Comparison of ENCODE assay signal across 1 cellular context in genomic region chr3:49021213-49021812, GRCh38.
TF ChIP-seq lines count a peak whose summit lies in the region.

No MANE protein-coding gene starts in this region.

TF ChIP-seq in GM12878, 131 proteins besides CTCF, POLR2A, EP300 and RAD21 (continued from another document and continues in another):
- TF ChIP-seq BCLAF1 (IDR thresholded peaks at IDR 0.05) = no peak; the same call in 1 of the 2 replicates
- no peak for TF ChIP-seq ZNF384 (IDR thresholded peaks at IDR 0.05; ENCODE audit: borderline replicate concordance, low read depth, low read length)
- peak; percentile 18; the same call in 1 of the 2 replicates for TF ChIP-seq SREBF1 (IDR thresholded peaks at IDR 0.05; ENCODE audit: low read length)
- no peak for TF ChIP-seq ZNF217 (IDR thresholded peaks at IDR 0.05)
- TF ChIP-seq MXI1 (IDR thresholded peaks at IDR 0.05; ENCODE audit: low read depth, low read length) = peak; percentile 55
- no peak for TF ChIP-seq NR2F1 (conservative IDR thresholded peaks at IDR 0.05)
- TF ChIP-seq CREM (IDR thresholded peaks at IDR 0.05; ENCODE audit: low read depth) = peak; percentile 79
- peak; percentile 72 for TF ChIP-seq RELA (IDR thresholded peaks at IDR 0.05; ENCODE audit: borderline replicate concordance, partially characterized antibody)
- 0 out of 2 replicates have a peak, but pooled peaks have one; percentile 14 for TF ChIP-seq TBL1XR1 (IDR thresholded peaks at IDR 0.05; ENCODE audit: low read depth, low read length)
- no peak for TF ChIP-seq CBX5 (IDR thresholded peaks at IDR 0.05; ENCODE audit: low read depth)
- peak in 1 of 2 experiments; percentile 51; a peak in 1 of 3 replicates for TF ChIP-seq EGR1 (IDR thresholded peaks at IDR 0.05; ENCODE audit: borderline replicate concordance in 1 of 2, low read depth in 2 of 2, low read length in 2 of 2)
- TF ChIP-seq ZNF622 (IDR thresholded peaks at IDR 0.05) = no peak
- TF ChIP-seq KAT2A (conservative IDR thresholded peaks at IDR 0.05; ENCODE audit: control insufficient read depth, low read depth, low read length) = no peak
- TF ChIP-seq ZBTB40 (IDR thresholded peaks at IDR 0.05; ENCODE audit: borderline replicate concordance) = no peak
- TF ChIP-seq POU2F2 (IDR thresholded peaks at IDR 0.05; ENCODE audit: borderline replicate concordance, low read depth, low read length) = peak; percentile 98
- TF ChIP-seq LARP7 (IDR thresholded peaks at IDR 0.05) = peak; percentile 63
- TF ChIP-seq ATF2 (IDR thresholded peaks at IDR 0.05; ENCODE audit: low read length) = no peak
- no peak for TF ChIP-seq RAD51 (IDR thresholded peaks at IDR 0.05)
- no peak for TF ChIP-seq MTA2 (IDR thresholded peaks at IDR 0.05; ENCODE audit: low read depth)
- TF ChIP-seq HCFC1 (IDR thresholded peaks at IDR 0.05; ENCODE audit: low read length) = peak; percentile 49; the same call in 1 of the 2 replicates
- TF ChIP-seq, protein P1, sequence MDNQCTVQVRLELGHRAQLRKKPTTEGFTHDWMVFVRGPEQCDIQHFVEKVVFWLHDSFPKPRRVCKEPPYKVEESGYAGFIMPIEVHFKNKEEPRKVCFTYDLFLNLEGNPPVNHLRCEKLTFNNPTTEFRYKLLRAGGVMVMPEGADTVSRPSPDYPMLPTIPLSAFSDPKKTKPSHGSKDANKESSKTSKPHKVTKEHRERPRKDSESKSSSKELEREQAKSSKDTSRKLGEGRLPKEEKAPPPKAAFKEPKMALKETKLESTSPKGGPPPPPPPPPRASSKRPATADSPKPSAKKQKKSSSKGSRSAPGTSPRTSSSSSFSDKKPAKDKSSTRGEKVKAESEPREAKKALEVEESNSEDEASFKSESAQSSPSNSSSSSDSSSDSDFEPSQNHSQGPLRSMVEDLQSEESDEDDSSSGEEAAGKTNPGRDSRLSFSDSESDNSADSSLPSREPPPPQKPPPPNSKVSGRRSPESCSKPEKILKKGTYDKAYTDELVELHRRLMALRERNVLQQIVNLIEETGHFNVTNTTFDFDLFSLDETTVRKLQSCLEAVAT (IDR thresholded peaks at IDR 0.05) = peak; percentile 90
- TF ChIP-seq CHD2 (IDR thresholded peaks at IDR 0.05; ENCODE audit: borderline replicate concordance, low read depth, low read length) = 0 out of 2 replicates have a peak, but pooled peaks have one; percentile 47
- TF ChIP-seq SUPT20H (IDR thresholded peaks at IDR 0.05; ENCODE audit: borderline replicate concordance, control insufficient read depth, low read depth, low read length) = no peak
- TF ChIP-seq, protein P2, sequence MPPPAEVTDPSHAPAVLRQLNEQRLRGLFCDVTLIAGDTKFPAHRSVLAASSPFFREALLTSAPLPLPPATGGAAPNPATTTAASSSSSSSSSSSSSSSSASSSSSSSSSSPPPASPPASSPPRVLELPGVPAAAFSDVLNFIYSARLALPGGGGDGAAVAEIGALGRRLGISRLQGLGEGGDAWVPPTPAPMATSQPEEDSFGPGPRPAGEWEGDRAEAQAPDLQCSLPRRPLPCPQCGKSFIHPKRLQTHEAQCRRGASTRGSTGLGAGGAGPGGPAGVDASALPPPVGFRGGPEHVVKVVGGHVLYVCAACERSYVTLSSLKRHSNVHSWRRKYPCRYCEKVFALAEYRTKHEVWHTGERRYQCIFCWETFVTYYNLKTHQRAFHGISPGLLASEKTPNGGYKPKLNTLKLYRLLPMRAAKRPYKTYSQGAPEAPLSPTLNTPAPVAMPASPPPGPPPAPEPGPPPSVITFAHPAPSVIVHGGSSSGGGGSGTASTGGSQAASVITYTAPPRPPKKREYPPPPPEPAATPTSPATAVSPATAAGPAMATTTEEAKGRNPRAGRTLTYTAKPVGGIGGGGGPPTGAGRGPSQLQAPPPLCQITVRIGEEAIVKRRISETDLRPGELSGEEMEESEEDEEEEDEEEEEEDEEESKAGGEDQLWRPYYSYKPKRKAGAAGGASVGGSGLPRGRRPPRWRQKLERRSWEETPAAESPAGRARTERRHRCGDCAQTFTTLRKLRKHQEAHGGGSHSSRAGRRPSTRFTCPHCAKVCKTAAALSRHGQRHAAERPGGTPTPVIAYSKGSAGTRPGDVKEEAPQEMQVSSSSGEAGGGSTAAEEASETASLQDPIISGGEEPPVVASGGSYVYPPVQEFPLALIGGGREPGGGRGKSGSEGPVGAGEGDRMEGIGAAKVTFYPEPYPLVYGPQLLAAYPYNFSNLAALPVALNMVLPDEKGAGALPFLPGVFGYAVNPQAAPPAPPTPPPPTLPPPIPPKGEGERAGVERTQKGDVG (CRISPR knock-in tag; IDR thresholded peaks at IDR 0.05) = no peak
- peak; percentile 98 for TF ChIP-seq CBFB (IDR thresholded peaks at IDR 0.05; ENCODE audit: low read depth)
- no peak for TF ChIP-seq IKZF2 (IDR thresholded peaks at IDR 0.05)
- TF ChIP-seq TARDBP (IDR thresholded peaks at IDR 0.05; ENCODE audit: borderline replicate concordance) = peak; percentile 30; the same call in 1 of the 2 replicates
- TF ChIP-seq, protein P3, sequence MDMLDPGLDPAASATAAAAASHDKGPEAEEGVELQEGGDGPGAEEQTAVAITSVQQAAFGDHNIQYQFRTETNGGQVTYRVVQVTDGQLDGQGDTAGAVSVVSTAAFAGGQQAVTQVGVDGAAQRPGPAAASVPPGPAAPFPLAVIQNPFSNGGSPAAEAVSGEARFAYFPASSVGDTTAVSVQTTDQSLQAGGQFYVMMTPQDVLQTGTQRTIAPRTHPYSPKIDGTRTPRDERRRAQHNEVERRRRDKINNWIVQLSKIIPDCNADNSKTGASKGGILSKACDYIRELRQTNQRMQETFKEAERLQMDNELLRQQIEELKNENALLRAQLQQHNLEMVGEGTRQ (IDR thresholded peaks at IDR 0.05; ENCODE audit: borderline replicate concordance, low read depth, low read length) = no peak
- TF ChIP-seq SMAD5 (IDR thresholded peaks at IDR 0.05; ENCODE audit: low read depth) = peak; percentile 99
- TF ChIP-seq JUNB (IDR thresholded peaks at IDR 0.05) = no peak
- 0 out of 2 replicates have a peak, but pooled peaks have one; percentile 46 for TF ChIP-seq ELK1 (IDR thresholded peaks at IDR 0.05; ENCODE audit: low read depth, low read length)
- TF ChIP-seq NFIC (IDR thresholded peaks at IDR 0.05; ENCODE audit: low read depth, low read length) = no peak
- no peak for TF ChIP-seq TCF12 (IDR thresholded peaks at IDR 0.05; ENCODE audit: low read depth, low read length)
- TF ChIP-seq SIN3A (IDR thresholded peaks at IDR 0.05; ENCODE audit: low read depth, low read length) = no peak; the same call in 1 of the 2 replicates
- peak; percentile 90 for TF ChIP-seq YY1 (IDR thresholded peaks at IDR 0.05; ENCODE audit: low read depth, low read length)
- no peak for TF ChIP-seq SKIL (IDR thresholded peaks at IDR 0.05; ENCODE audit: low read depth, poor library complexity, severe bottlenecking)
- peak; percentile 86 for TF ChIP-seq MYB (IDR thresholded peaks at IDR 0.05; ENCODE audit: borderline replicate concordance, low read depth, low read length)
- TF ChIP-seq, protein P4, sequence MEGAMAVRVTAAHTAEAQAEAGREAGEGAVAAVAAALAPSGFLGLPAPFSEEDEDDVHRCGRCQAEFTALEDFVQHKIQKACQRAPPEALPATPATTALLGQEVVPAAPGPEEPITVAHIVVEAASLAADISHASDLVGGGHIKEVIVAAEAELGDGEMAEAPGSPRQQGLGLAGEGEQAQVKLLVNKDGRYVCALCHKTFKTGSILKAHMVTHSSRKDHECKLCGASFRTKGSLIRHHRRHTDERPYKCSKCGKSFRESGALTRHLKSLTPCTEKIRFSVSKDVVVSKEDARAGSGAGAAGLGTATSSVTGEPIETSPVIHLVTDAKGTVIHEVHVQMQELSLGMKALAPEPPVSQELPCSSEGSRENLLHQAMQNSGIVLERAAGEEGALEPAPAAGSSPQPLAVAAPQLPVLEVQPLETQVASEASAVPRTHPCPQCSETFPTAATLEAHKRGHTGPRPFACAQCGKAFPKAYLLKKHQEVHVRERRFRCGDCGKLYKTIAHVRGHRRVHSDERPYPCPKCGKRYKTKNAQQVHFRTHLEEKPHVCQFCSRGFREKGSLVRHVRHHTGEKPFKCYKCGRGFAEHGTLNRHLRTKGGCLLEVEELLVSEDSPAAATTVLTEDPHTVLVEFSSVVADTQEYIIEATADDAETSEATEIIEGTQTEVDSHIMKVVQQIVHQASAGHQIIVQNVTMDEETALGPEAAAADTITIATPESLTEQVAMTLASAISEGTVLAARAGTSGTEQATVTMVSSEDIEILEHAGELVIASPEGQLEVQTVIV (IDR thresholded peaks at IDR 0.05; ENCODE audit: borderline replicate concordance, partially characterized antibody) = peak; percentile 7
- no peak for TF ChIP-seq SUZ12 (IDR thresholded peaks at IDR 0.05; ENCODE audit: unreplicated experiment)
- peak; percentile 21 for TF ChIP-seq SIX5 (IDR thresholded peaks at IDR 0.05; ENCODE audit: low read depth, low read length, severe bottlenecking)
- no peak for TF ChIP-seq MEF2B (IDR thresholded peaks at IDR 0.05; ENCODE audit: partially characterized antibody, poor library complexity, severe bottlenecking)
- TF ChIP-seq ASH2L (IDR thresholded peaks at IDR 0.05; ENCODE audit: borderline replicate concordance, low read depth) = no peak
- no peak for TF ChIP-seq CREB1 (IDR thresholded peaks at IDR 0.05; ENCODE audit: low read depth)
